ENCODE assay signal across 8 cellular contexts in genomic region chr2:174326880-174327558, GRCh38. TPM values are rescaled to one million over a fixed set of nuclear protein-coding genes. Genes with fewer than 3 reads are reported as not detected.
DNase-seq lines count a peak whose midpoint lies in the region; ATAC-seq and TF ChIP-seq lines count a peak whose summit lies in the region.

No MANE protein-coding gene starts in this region.

- H3K4me3 ChIP-seq in CD4-positive, CD25-positive, alpha-beta regulatory T cell (ENCODE audit: low read depth, low read length): peak overlapping the region; percentile 48
- peak overlapping the region; percentile 70 for H3K4me3 ChIP-seq in MM.1S (ENCODE audit: low read length)

- no peaks in the 10 kb centered on the region for H3K9me2 ChIP-seq in MM.1S (replicated peaks; ENCODE audit: insufficient read depth, low read length)

- H3K27ac ChIP-seq in CD4-positive, CD25-positive, alpha-beta regulatory T cell (ENCODE audit: insufficient read depth, low read length, poor library complexity, severe bottlenecking): no peak overlapping the region
- H3K27ac ChIP-seq in MM.1S (ENCODE audit: low read length): no peak overlapping the region

- H3K9me3 Mint-ChIP-seq in CD4-positive, CD25-positive, alpha-beta regulatory T cell: peaks cover 0 to 8% (median 0%) of the 10 kb centered on the region in 7 donors
- H3K9me3 Mint-ChIP-seq in dendritic cell treated with granulocyte-macrophage colony-stimulating factor and Interleukin-4, amounts not matched to agents 40 ng/mL and 50 ng/mL, for 4 days: no peaks in the 10 kb centered on the region
- H3K9me3 Mint-ChIP-seq in naive thymus-derived CD8-positive, alpha-beta T cell: peaks cover 0 to 12% (median 2%) of the 10 kb centered on the region in 9 donors

- POLR2A ChIA-PET in naive thymus-derived CD8-positive, alpha-beta T cell (lab: Charles Lee): interaction anchor here (2.2 kb wide), 1 partner anchor 10 kb away, joined by 7 read pairs; no protein-coding TSS in a partner anchor

- H3K9me3 ChIP-seq in CD4-positive, CD25-positive, alpha-beta regulatory T cell (ENCODE audit: control insufficient read depth in 2 of 2, low read length in 2 of 2): peaks cover 0 to 2% of the 10 kb centered on the region in 2 experiments
- H3K9me3 ChIP-seq in MM.1S (replicated peaks; ENCODE audit: insufficient read depth, low read length): no peaks in the 10 kb centered on the region

- H3K4me2 ChIP-seq in MM.1S (ENCODE audit: low read depth, low read length): peak overlapping the region; percentile 95

- no peak for TF ChIP-seq CTCF in MM.1S (IDR thresholded peaks at IDR 0.05; ENCODE audit: low read length)

- no peaks in the 10 kb centered on the region for H3K36me3 Mint-ChIP-seq in CD4-positive, CD25-positive, alpha-beta regulatory T cell
- H3K36me3 Mint-ChIP-seq in dendritic cell treated with granulocyte-macrophage colony-stimulating factor and Interleukin-4, amounts not matched to agents 40 ng/mL and 50 ng/mL, for 4 days (ENCODE audit: low read depth): no peaks in the 10 kb centered on the region
- peaks cover 0 to 14% (median 4%) of the 10 kb centered on the region in 3 donors for H3K36me3 Mint-ChIP-seq in naive thymus-derived CD8-positive, alpha-beta T cell

- H3K27me3 Mint-ChIP-seq in CD4-positive, CD25-positive, alpha-beta regulatory T cell: peaks cover 99% of the 10 kb centered on the region
- peaks cover 79% of the 10 kb centered on the region for H3K27me3 Mint-ChIP-seq in dendritic cell treated with granulocyte-macrophage colony-stimulating factor and Interleukin-4, amounts not matched to agents 40 ng/mL and 50 ng/mL, for 4 days
- H3K27me3 Mint-ChIP-seq in naive thymus-derived CD8-positive, alpha-beta T cell: peaks cover 44 to 100% (median 82%) of the 10 kb centered on the region in 5 donors

- H3K27ac Mint-ChIP-seq in CD4-positive, CD25-positive, alpha-beta regulatory T cell: no peak overlapping the region
- H3K27ac Mint-ChIP-seq in dendritic cell treated with granulocyte-macrophage colony-stimulating factor and Interleukin-4, amounts not matched to agents 40 ng/mL and 50 ng/mL, for 4 days: peak overlapping the region; percentile 81
- peak overlapping the region in 1 of 10 donors; percentile 0 for H3K27ac Mint-ChIP-seq in naive thymus-derived CD8-positive, alpha-beta T cell

- peaks cover 12 to 40% (median 25%) of the 10 kb centered on the region in 4 donors for H3K4me1 Mint-ChIP-seq in CD4-positive, CD25-positive, alpha-beta regulatory T cell
- H3K4me1 Mint-ChIP-seq in dendritic cell treated with granulocyte-macrophage colony-stimulating factor and Interleukin-4, amounts not matched to agents 40 ng/mL and 50 ng/mL, for 4 days (ENCODE audit: low read depth): peaks cover 41% of the 10 kb centered on the region
- peaks cover 12 to 37% (median 30%) of the 10 kb centered on the region in 4 donors for H3K4me1 Mint-ChIP-seq in naive thymus-derived CD8-positive, alpha-beta T cell

- no peaks in the 10 kb centered on the region for H3K36me3 ChIP-seq in CD4-positive, CD25-positive, alpha-beta regulatory T cell (ENCODE audit: control insufficient read depth, insufficient read depth, low read length)
- H3K36me3 ChIP-seq in MM.1S (replicated peaks; ENCODE audit: insufficient read depth, low read length): no peaks in the 10 kb centered on the region

- H3K79me2 ChIP-seq in MM.1S (ENCODE audit: low read length): no peaks in the 10 kb centered on the region

- DNase-seq in CD4-positive, CD25-positive, alpha-beta regulatory T cell: peak in 1 of 3 donors; percentile 33
- no peak for DNase-seq in MM.1S
- peak in 2 of 10 donors; percentile 25 to 33 for DNase-seq in naive thymus-derived CD8-positive, alpha-beta T cell
- no peak for DNase-seq in NCI-H128 (lab: John Stamatoyannopoulos, UW; ENCODE audit: unreplicated experiment)
- no peak for DNase-seq in DMS153 (lab: John Stamatoyannopoulos, UW)
- DNase-seq in DMS153 treated with DMSO at 0.1 percent for 48 hours (lab: John Stamatoyannopoulos, UW; ENCODE audit: unreplicated experiment): no peak

- peak overlapping the region; percentile 21 to 85 (median 50) for H3K4me3 Mint-ChIP-seq in CD4-positive, CD25-positive, alpha-beta regulatory T cell
- peak overlapping the region; percentile 81 for H3K4me3 Mint-ChIP-seq in dendritic cell treated with granulocyte-macrophage colony-stimulating factor and Interleukin-4, amounts not matched to agents 40 ng/mL and 50 ng/mL, for 4 days
- H3K4me3 Mint-ChIP-seq in naive thymus-derived CD8-positive, alpha-beta T cell: peak overlapping the region; percentile 66 to 89 (median 76)

- intact Hi-C loops in dendritic cell treated with granulocyte-macrophage colony-stimulating factor and Interleukin-4, amounts not matched to agents 40 ng/mL and 50 ng/mL, for 4 days (cut with micrococcal nuclease): loop anchor here (5.0 kb wide), 1 partner anchor 80 kb away; the partner anchor contains the start of gene OLA1

- peaks cover 52% of the 10 kb centered on the region for H3K27me3 ChIP-seq in CD4-positive, CD25-positive, alpha-beta regulatory T cell (ENCODE audit: control insufficient read depth, insufficient read depth, low read length)
- H3K27me3 ChIP-seq in MM.1S (replicated peaks; ENCODE audit: insufficient read depth, low read length): peaks cover 54% of the 10 kb centered on the region

- no peaks in the 10 kb centered on the region for H3F3A ChIP-seq in MM.1S (ENCODE audit: insufficient read depth, low read length)

- ATAC-seq in CD4-positive, CD25-positive, alpha-beta regulatory T cell (ENCODE audit: low read depth in 2 of 2): peak; percentile 28 to 30
- peak; percentile 58 to 61 for ATAC-seq in naive thymus-derived CD8-positive, alpha-beta T cell
- ATAC-seq in GM21717 (IDR thresholded peaks at IDR 0.05; ENCODE audit: unreplicated experiment): no peak

- H3K9ac ChIP-seq in MM.1S (ENCODE audit: low read length): no peak overlapping the region

- H2AFZ ChIP-seq in MM.1S (ENCODE audit: low read length): peak overlapping the region; percentile 92; the same call in 1 of the 2 replicates

- no peaks in the 10 kb centered on the region for H4K20me1 ChIP-seq in MM.1S (ENCODE audit: insufficient read depth, low read length)

- peaks cover 28% of the 10 kb centered on the region for H3K4me1 ChIP-seq in CD4-positive, CD25-positive, alpha-beta regulatory T cell (ENCODE audit: control insufficient read depth, insufficient read depth, low read length, poor library complexity, severe bottlenecking)
- H3K4me1 ChIP-seq in MM.1S (ENCODE audit: low read length): no peaks in the 10 kb centered on the region

RNA-seq across cellular contexts. Expression of gene SP9, which starts 7.7 kb away (rescaled TPM):
- total RNA-seq in CD4-positive, CD25-positive, alpha-beta regulatory T cell: not detected
- polyA plus RNA-seq in CD4-positive, CD25-positive, alpha-beta regulatory T cell: not detected
- not detected for total RNA-seq in naive thymus-derived CD8-positive, alpha-beta T cell
- polyA plus RNA-seq in naive thymus-derived CD8-positive, alpha-beta T cell: not detected
